Comparison of ENCODE assay signal across 8 cellular contexts in genomic region chr13:46552888-46553520, GRCh38. TPM values are rescaled to one million over a fixed set of nuclear protein-coding genes. Genes with fewer than 3 reads are reported as not detected.
DNase-seq lines count a peak whose midpoint lies in the region; ATAC-seq and TF ChIP-seq lines count a peak whose summit lies in the region.

TSS of gene LRCH1 (plus strand) at chr13:46553170. CDS start at chr13:46553397, 227 bp downstream.

- H3K9me3 ChIP-seq in right atrium auricular region (no peaks in the 10 kb centered on the region), vagina (no peaks in the 10 kb centered on the region)

- H3K4me1 ChIP-seq in right atrium auricular region = peaks cover 0 to 29% of the 10 kb centered on the region in 2 donors
- H3K4me1 ChIP-seq in rectal smooth muscle tissue (ENCODE audit: control insufficient read depth, insufficient read depth, low read length) = peaks cover 6% of the 10 kb centered on the region
- H3K4me1 ChIP-seq in vagina = peaks cover 27% of the 10 kb centered on the region

- TF ChIP-seq POLR2A in vagina (IDR thresholded peaks at IDR 0.05) = peak in 1 of 2 donors; percentile 27

- TF ChIP-seq CTCF in GM12875 (IDR thresholded peaks at IDR 0.05; ENCODE audit: borderline replicate concordance, insufficient read depth, low read depth, low read length) (no peak), right atrium auricular region (IDR thresholded peaks at IDR 0.05) (peak in 1 of 2 donors; percentile 7), vagina (IDR thresholded peaks at IDR 0.05) (no peak)

- H3K27me3 ChIP-seq in right atrium auricular region = no peaks in the 10 kb centered on the region
- no peaks in the 10 kb centered on the region for H3K27me3 ChIP-seq in rectal smooth muscle tissue (ENCODE audit: control insufficient read depth, insufficient read depth, low read length)
- no peaks in the 10 kb centered on the region for H3K27me3 ChIP-seq in vagina

- peak within 1 kb of the TSS; percentile 100 for H3K4me3 ChIP-seq in GM12875 (ENCODE audit: low read depth, low read length)
- peak within 1 kb of the TSS; percentile 92 to 98 for H3K4me3 ChIP-seq in right atrium auricular region
- H3K4me3 ChIP-seq in rectal smooth muscle tissue (ENCODE audit: low read length) = peak within 1 kb of the TSS; percentile 96
- H3K4me3 ChIP-seq in vagina = peak within 1 kb of the TSS; percentile 74 to 99

- DNase-seq in NCI-H2029 (lab: John Stamatoyannopoulos, UW) = peak; percentile 34
- DNase-seq in T-helper 22 cell (ENCODE audit: low read depth) = peak; percentile 79
- DNase-seq in anterior cingulate cortex (lab: John Stamatoyannopoulos, UW) = peak in 54 of 58 donors; percentile 10 to 86 (median 58)
- DNase-seq in right atrium auricular region (ENCODE audit: low spot score) = peak; percentile 86
- DNase-seq in vagina (ENCODE audit: extremely low spot score in 2 of 2) = peak in 1 of 2 donors; percentile 92

- peak; percentile 72 for ATAC-seq in HG02852 (IDR thresholded peaks at IDR 0.05; ENCODE audit: unreplicated experiment)

- H3K9ac ChIP-seq in rectal smooth muscle tissue (ENCODE audit: low read length) = peak within 1 kb of the TSS; percentile 81

- intact Hi-C loops in vagina (cut with DNase I) = loop anchor here (5.0 to 10.0 kb wide), 2 partner anchors 58 to 169 kb away; no protein-coding TSS in a partner anchor

- H3K36me3 ChIP-seq in right atrium auricular region (no peaks in the 10 kb centered on the region), rectal smooth muscle tissue (ENCODE audit: control insufficient read depth, insufficient read depth, low read length) (no peaks in the 10 kb centered on the region), vagina (no peaks in the 10 kb centered on the region)

- H3K27ac ChIP-seq in right atrium auricular region (peak within 1 kb of the TSS; percentile 90 to 95), rectal smooth muscle tissue (ENCODE audit: low read depth, low read length) (peak within 1 kb of the TSS; percentile 87), vagina (peak within 1 kb of the TSS; percentile 97)

RNA-seq across cellular contexts. Expression of gene LRCH1, which starts in this region (rescaled TPM):
- total RNA-seq in right atrium auricular region (10 to 100 TPM in 1 of 2 donors, 1 to 10 TPM in 1; 6.9 to 10.9 TPM), vagina (21.4 TPM)
